In the genomic region with DNA sequence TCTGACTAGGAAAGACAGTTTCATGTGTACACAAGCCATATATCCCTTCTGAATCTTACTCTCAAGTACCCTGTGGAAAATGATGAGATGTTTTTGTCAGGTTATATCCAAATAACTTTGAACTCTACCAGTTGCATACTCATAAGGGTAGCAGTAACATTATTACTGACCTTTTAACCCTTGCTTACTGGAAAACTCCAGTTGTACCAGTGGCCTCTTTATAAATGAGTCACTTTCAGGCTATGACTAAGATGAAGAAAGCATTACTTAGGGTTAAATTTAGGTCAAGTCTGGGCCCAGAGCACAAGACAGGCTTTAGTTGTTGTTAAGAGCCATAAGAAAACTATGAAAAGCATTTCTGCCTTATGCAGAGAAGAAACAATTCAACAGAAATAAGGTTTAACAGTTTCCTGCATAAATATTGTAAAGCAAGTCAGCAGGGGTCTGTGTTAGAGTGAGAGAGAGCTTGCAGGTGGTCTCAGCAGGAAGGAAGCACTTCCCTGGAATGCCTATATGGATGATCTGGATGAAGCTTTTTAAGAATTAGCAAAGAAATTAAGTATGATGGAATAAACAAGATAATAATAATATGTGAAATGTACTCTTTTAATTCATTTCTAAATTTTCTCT, we compare ENCODE assay signal across 8 cellular contexts.
DNase-seq lines count a peak whose midpoint lies in the region; ATAC-seq and TF ChIP-seq lines count a peak whose summit lies in the region.

No MANE protein-coding gene starts in this region.

- H3K4me3 ChIP-seq in coronary artery: no peak overlapping the region

- DNase-seq in GM04504 (ENCODE audit: low read depth) (peak; percentile 59), activated B cell treated with CpG ODN at 0.5 μM for 24 hours (no peak), myocyte (ENCODE audit: low read depth) (peak; percentile 63), hypothalamus (lab: John Stamatoyannopoulos, UW) (no peak), coronary artery (ENCODE audit: low spot score) (no peak)
- no peak for DNase-seq in activated CD4-positive, CD25-positive, alpha-beta regulatory T cell treated with anti-CD3 and anti-CD28 coated beads, Interleukin-2, amount 50 U/mL, for 72 hours

- H3K36me3 Mint-ChIP-seq in activated B cell treated with CpG ODN at 0.5 μM for 24 hours (ENCODE audit: low read depth): no peaks in the 10 kb centered on the region

- no peaks in the 10 kb centered on the region for H3K27me3 Mint-ChIP-seq in activated B cell treated with CpG ODN at 0.5 μM for 24 hours

- peak; percentile 99 for ATAC-seq in GM21447 (IDR thresholded peaks at IDR 0.05; ENCODE audit: unreplicated experiment)
- peak; percentile 100 for ATAC-seq in HG03571 (IDR thresholded peaks at IDR 0.05; ENCODE audit: unreplicated experiment)
- ATAC-seq in activated B cell treated with CpG ODN at 0.5 μM for 24 hours (ENCODE audit: low read depth): peak; percentile 80

- POLR2A ChIA-PET in activated B cell treated with CpG ODN at 0.5 μM for 24 hours (lab: Charles Lee): no interaction called here

- H3K4me1 Mint-ChIP-seq in activated B cell treated with CpG ODN at 0.5 μM for 24 hours: peaks cover 8% of the 10 kb centered on the region

- no peak for TF ChIP-seq CTCF in activated B cell treated with CpG ODN at 0.5 μM for 24 hours (IDR thresholded peaks at IDR 0.05)
- TF ChIP-seq CTCF in coronary artery (IDR thresholded peaks at IDR 0.05): no peak

- CTCF ChIA-PET in activated B cell treated with CpG ODN at 0.5 μM for 24 hours (lab: Charles Lee): interaction anchor here (0.7 to 4.5 kb wide), 5 partner anchors 198 to 609 kb away, joined by 3 to 57 read pairs (median 33); partner anchors contain the start of gene ITGA4

- H3K9me3 Mint-ChIP-seq in activated B cell treated with CpG ODN at 0.5 μM for 24 hours: no peaks in the 10 kb centered on the region

- H3K27ac ChIP-seq in coronary artery: no peak overlapping the region

- H3K27ac Mint-ChIP-seq in activated B cell treated with CpG ODN at 0.5 μM for 24 hours: no peak overlapping the region

- no peak overlapping the region for H3K4me3 Mint-ChIP-seq in activated B cell treated with CpG ODN at 0.5 μM for 24 hours

- intact Hi-C loops in activated B cell treated with CpG ODN at 0.5 μM for 24 hours (cut with micrococcal nuclease): loop anchor here (10.0 kb wide), 1 partner anchor 798 kb away; no protein-coding TSS in a partner anchor

Comparison
In these comparisons a context has a peak if more than half of its experiments do, and no peak if none do; other contexts are left out.
1. DNase-seq: peak in GM04504 (single experiment) and myocyte (single experiment); none in activated B cell treated with CpG ODN at 0.5 μM for 24 hours (single experiment), hypothalamus (0 of 51), coronary artery (single experiment) and activated CD4-positive, CD25-positive, alpha-beta regulatory T cell treated with anti-CD3 and anti-CD28 coated beads, Interleukin-2, amount 50 U/mL, for 72 hours (single experiment).
2. Peak in every context shown above with its lines, with median percentiles within 50 percentile points of each other: ATAC-seq.